ENCODE assay signal across 7 cellular contexts in genomic region chr2:158458617-158458920, GRCh38. TPM values are rescaled to one million over a fixed set of nuclear protein-coding genes. Genes with fewer than 3 reads are reported as not detected.
DNase-seq lines count a peak whose midpoint lies in the region; ATAC-seq, FAIRE-seq and TF ChIP-seq lines count a peak whose summit lies in the region.

No MANE protein-coding gene starts in this region.

- H3K27ac ChIP-seq in HL-60 (replicated peaks) (no peak overlapping the region), small intestine (ENCODE audit: low read depth in 1 of 2, low read length in 1 of 2) (no peak overlapping the region)

- no peaks in the 10 kb centered on the region for H3K9me3 Mint-ChIP-seq in activated B cell treated with CpG ODN at 0.5 μM for 24 hours
- H3K9me3 Mint-ChIP-seq in stimulated activated naive B cell treated with anti-CD40 and anti-IgM and Interleukin-4, amounts not matched to agents 10 μg/mL and 1 μg/mL and 100 μg/mL, for 72 hours, result no peaks in the 10 kb centered on the region

- no peak overlapping the region for H3K27ac Mint-ChIP-seq in activated B cell treated with CpG ODN at 0.5 μM for 24 hours
- H3K27ac Mint-ChIP-seq in stimulated activated naive B cell treated with anti-CD40 and anti-IgM and Interleukin-4, amounts not matched to agents 10 μg/mL and 1 μg/mL and 100 μg/mL, for 72 hours, result no peak overlapping the region

- TF ChIP-seq CTCF in HL-60 (IDR thresholded peaks at IDR 0.05; ENCODE audit: insufficient read depth, low read length), result no peak
- TF ChIP-seq CTCF in activated B cell treated with CpG ODN at 0.5 μM for 24 hours (IDR thresholded peaks at IDR 0.05), result no peak
- no peak for TF ChIP-seq CTCF in D721Med (IDR thresholded peaks at IDR 0.05; ENCODE audit: insufficient read depth, missing control alignments)

- H3K4me3 Mint-ChIP-seq in activated B cell treated with CpG ODN at 0.5 μM for 24 hours, result peak overlapping the region; percentile 92
- peak overlapping the region; percentile 93 to 99 for H3K4me3 Mint-ChIP-seq in stimulated activated naive B cell treated with anti-CD40 and anti-IgM and Interleukin-4, amounts not matched to agents 10 μg/mL and 1 μg/mL and 100 μg/mL, for 72 hours

- intact Hi-C loops in activated B cell treated with CpG ODN at 0.5 μM for 24 hours (cut with micrococcal nuclease), result loop anchor here (1.0 to 10.0 kb wide), 5 partner anchors 582 to 1056 kb away; partner anchors contain the start of genes ACVR1, ACVR1C and WDSUB1

- DNase-seq in HL-60 (ENCODE audit: low read depth in 1 of 2, low spot score in 1 of 2), result no peak
- no peak for DNase-seq in activated B cell treated with CpG ODN at 0.5 μM for 24 hours
- no peak for DNase-seq in stimulated activated naive B cell treated with anti-CD40 and anti-IgM and Interleukin-4, amounts not matched to agents 10 μg/mL and 1 μg/mL and 100 μg/mL, for 72 hours
- no peak for DNase-seq in small intestine
- DNase-seq in D721Med (ENCODE audit: insufficient read length, low spot score), result no peak

- H3K27me3 ChIP-seq in HL-60 (ENCODE audit: insufficient read depth, poor library complexity, severe bottlenecking) (peaks cover 2% of the 10 kb centered on the region), small intestine (ENCODE audit: control insufficient read depth in 2 of 2, insufficient read depth in 2 of 2, low read length in 2 of 2) (no peaks in the 10 kb centered on the region)

- peaks cover 5% of the 10 kb centered on the region for H3K36me3 Mint-ChIP-seq in activated B cell treated with CpG ODN at 0.5 μM for 24 hours (ENCODE audit: low read depth)
- no peaks in the 10 kb centered on the region for H3K36me3 Mint-ChIP-seq in stimulated activated naive B cell treated with anti-CD40 and anti-IgM and Interleukin-4, amounts not matched to agents 10 μg/mL and 1 μg/mL and 100 μg/mL, for 72 hours

- peaks cover 18% of the 10 kb centered on the region for H3K4me1 Mint-ChIP-seq in activated B cell treated with CpG ODN at 0.5 μM for 24 hours
- H3K4me1 Mint-ChIP-seq in stimulated activated naive B cell treated with anti-CD40 and anti-IgM and Interleukin-4, amounts not matched to agents 10 μg/mL and 1 μg/mL and 100 μg/mL, for 72 hours, result peaks cover 17 to 22% of the 10 kb centered on the region in 2 donors

- H3K36me3 ChIP-seq in small intestine (ENCODE audit: control insufficient read depth in 2 of 2, insufficient read depth in 2 of 2, low read length in 2 of 2), result no peaks in the 10 kb centered on the region

- POLR2A ChIA-PET in activated B cell treated with CpG ODN at 0.5 μM for 24 hours (lab: Charles Lee), result interaction anchor here (0.7 kb wide), 1 partner anchor 270 kb away, joined by 4 read pairs; no protein-coding TSS in a partner anchor

- CTCF ChIA-PET in activated B cell treated with CpG ODN at 0.5 μM for 24 hours (lab: Charles Lee), result no interaction called here

- ATAC-seq in activated B cell treated with CpG ODN at 0.5 μM for 24 hours (ENCODE audit: low read depth) (no peak), HG02759 (IDR thresholded peaks at IDR 0.05; ENCODE audit: unreplicated experiment) (no peak)
- ATAC-seq in stimulated activated naive B cell treated with anti-CD40 and anti-IgM and Interleukin-4, amounts not matched to agents 10 μg/mL and 1 μg/mL and 100 μg/mL, for 72 hours (replicated peaks), result no peak

- H3K4me1 ChIP-seq in small intestine (ENCODE audit: control insufficient read depth in 2 of 2, insufficient read depth in 1 of 2, low read depth in 1 of 2, low read length in 1 of 2), result peaks cover 0 to 4% of the 10 kb centered on the region in 2 donors

- FAIRE-seq in small intestine (lab: Jason Lieb, UNC) (no peak), D721Med (lab: Jason Lieb, UNC) (no peak)

- 43 to 58% (median 52%) methylated on average over 9 of the region's 9 CpGs for WGBS in small intestine, 3 donors

- no peaks in the 10 kb centered on the region for H3K9me3 ChIP-seq in small intestine (ENCODE audit: control insufficient read depth, low read depth)

- peaks cover 10% of the 10 kb centered on the region for H3K27me3 Mint-ChIP-seq in activated B cell treated with CpG ODN at 0.5 μM for 24 hours
- peaks cover 10 to 15% of the 10 kb centered on the region in 2 donors for H3K27me3 Mint-ChIP-seq in stimulated activated naive B cell treated with anti-CD40 and anti-IgM and Interleukin-4, amounts not matched to agents 10 μg/mL and 1 μg/mL and 100 μg/mL, for 72 hours

- H3K4me3 ChIP-seq in HL-60 (replicated peaks; ENCODE audit: insufficient read depth, low read length) (peak overlapping the region; percentile 89), iPS-11a (ENCODE audit: low read depth, low read length) (peak overlapping the region; percentile 88), small intestine (ENCODE audit: low read depth in 1 of 2, low read length in 2 of 2) (peak overlapping the region in 1 of 2 donors; percentile 78)

RNA-seq across cellular contexts. Expression of gene PKP4, which starts 1.8 kb away (rescaled TPM):
- total RNA-seq in activated B cell treated with CpG ODN at 0.5 μM for 24 hours, result 6.5 and 8.2 TPM in 2 replicates
- polyA plus RNA-seq in small intestine, result 10 to 100 TPM; 16.8 to 24.1 (median 22.4) TPM

RNA-seq across cellular contexts. Expression of gene CCDC148, which starts 2.0 kb away (rescaled TPM):
- total RNA-seq in activated B cell treated with CpG ODN at 0.5 μM for 24 hours, result not detected in 2 replicates
- polyA plus RNA-seq in small intestine, result under 1 TPM in 1 of 3 donors, not detected in 2; 0.09 TPM
